ENCODE assay signal across 8 cellular contexts in genomic region chr12:24562761-24563392, GRCh38.
A peak's percentile ranks its signal among the peaks of the same experiment; 100 is the strongest.
DNase-seq lines count a peak whose midpoint lies in the region; ATAC-seq, FAIRE-seq and TF ChIP-seq lines count a peak whose summit lies in the region.

No MANE protein-coding gene starts in this region.

- 3% methylated on average over 28 of the region's 55 CpGs for WGBS in HepG2 (ENCODE audit: low lambda C conversion rate)
- 0 to 2% (median 0%) methylated on average over 45 to 55 of the region's 55 CpGs for WGBS in stomach, 5 donors

- H3K36me3 Mint-ChIP-seq in activated CD4-positive, alpha-beta T cell treated with anti-CD3 and anti-CD28 coated beads, Interleukin-2, amount 10 ng/mL, durations not matched to agents 7 days and 5 days (ENCODE audit: low read depth): no peaks in the 10 kb centered on the region

- TF ChIP-seq CTCF in colonic mucosa (IDR thresholded peaks at IDR 0.05) (no peak), HepG2 (CRISPR knock-in tag; IDR thresholded peaks at IDR 0.05) (no peak), stomach (IDR thresholded peaks at IDR 0.05) (no peak)

- no peak for TF ChIP-seq POLR2A in HepG2 (IDR thresholded peaks at IDR 0.05; ENCODE audit: insufficient read depth in 1 of 2, low read depth in 2 of 2, low read length in 2 of 2)
- TF ChIP-seq POLR2A in stomach (IDR thresholded peaks at IDR 0.05): no peak

- no peaks in the 10 kb centered on the region for H4K20me1 ChIP-seq in HepG2 (ENCODE audit: insufficient read depth, low read length)

- peak overlapping the region; percentile 95 for H3K4me2 ChIP-seq in HepG2 (ENCODE audit: low read depth, low read length)

- in situ Hi-C loops in HepG2 (cut with HindIII; ENCODE audit: extremely low pct_ligation_motif_present, low pct_unique_long_range_greater_than_20kb): loop anchor here (25.0 kb wide), 1 partner anchor 551 kb away; no protein-coding TSS in a partner anchor

- H2AFZ ChIP-seq in HepG2 (ENCODE audit: low read length): no peak overlapping the region

- no peak overlapping the region for H3K27ac ChIP-seq in colonic mucosa
- H3K27ac ChIP-seq in HepG2 (ENCODE audit: extremely low read length, insufficient read depth, low read length): no peak overlapping the region
- peak overlapping the region; percentile 14 to 92 (median 78) for H3K27ac ChIP-seq in stomach

- H3K27me3 Mint-ChIP-seq in activated CD4-positive, alpha-beta T cell treated with anti-CD3 and anti-CD28 coated beads, Interleukin-2, amount 10 ng/mL, durations not matched to agents 7 days and 5 days: peaks cover 63% of the 10 kb centered on the region

- TF ChIP-seq RAD21 in HepG2 (CRISPR knock-in tag; IDR thresholded peaks at IDR 0.05): no peak

- H3K9ac ChIP-seq in colonic mucosa (ENCODE audit: low read depth in 2 of 2, low read length in 2 of 2): peak overlapping the region; percentile 10 to 67
- no peak overlapping the region for H3K9ac ChIP-seq in HepG2 (ENCODE audit: insufficient read depth, low read depth, low read length)

- ATAC-seq in HepG2 (peak; percentile 74), HG02938 (IDR thresholded peaks at IDR 0.05; ENCODE audit: unreplicated experiment) (no peak)

- no peak overlapping the region for H3K27ac Mint-ChIP-seq in activated CD4-positive, alpha-beta T cell treated with anti-CD3 and anti-CD28 coated beads, Interleukin-2, amount 10 ng/mL, durations not matched to agents 7 days and 5 days

- H3K9me3 Mint-ChIP-seq in activated CD4-positive, alpha-beta T cell treated with anti-CD3 and anti-CD28 coated beads, Interleukin-2, amount 10 ng/mL, durations not matched to agents 7 days and 5 days: no peaks in the 10 kb centered on the region

- intact Hi-C loops in colonic mucosa (cut with DNase I): no loop called here
- intact Hi-C loops in HepG2 (cut with micrococcal nuclease; ENCODE audit: unreplicated experiment): no loop called here
- intact Hi-C loops in stomach (cut with DNase I; ENCODE audit: low total_unique reads): no loop called here

- FAIRE-seq in HepG2 (lab: Jason Lieb, UNC): no peak

- H3K79me2 ChIP-seq in HepG2 (ENCODE audit: insufficient read depth, low read length): no peaks in the 10 kb centered on the region

- H3K9me3 ChIP-seq in colonic mucosa (no peaks in the 10 kb centered on the region), HepG2 (ENCODE audit: low read length) (no peaks in the 10 kb centered on the region), stomach (no peaks in the 10 kb centered on the region)

- BruUV-seq in HepG2 (replicated peaks; lab: Mats Ljungman, UMichigan): no TSS peak

- H3K36me3 ChIP-seq in colonic mucosa (no peaks in the 10 kb centered on the region), HepG2 (replicated peaks in 1 of 2; ENCODE audit: control insufficient read depth in 1 of 2, insufficient read depth in 2 of 2, low read length in 2 of 2) (no peaks in the 10 kb centered on the region), stomach (no peaks in the 10 kb centered on the region)

- TF ChIP-seq EP300 in HepG2 (IDR thresholded peaks at IDR 0.05; ENCODE audit: low read depth in 2 of 2, low read length in 2 of 2) (no peak), HepG2 (CRISPR knock-in tag; IDR thresholded peaks at IDR 0.05; ENCODE audit: borderline replicate concordance) (no peak), stomach (IDR thresholded peaks at IDR 0.05) (no peak)

- CTCF ChIA-PET in activated CD4-positive, alpha-beta T cell treated with anti-CD3 and anti-CD28 coated beads, Interleukin-2, amount 10 ng/mL, durations not matched to agents 7 days and 5 days (lab: Charles Lee): no interaction called here
- CTCF ChIA-PET in HepG2 (lab: Yijun Ruan, JAX; ENCODE audit: low intra/inter-chr PET ratio, low total read pairs): no interaction called here

- H3K4me1 ChIP-seq in colonic mucosa (no peaks in the 10 kb centered on the region), HepG2 (ENCODE audit: insufficient read depth, low read length) (peaks cover 23% of the 10 kb centered on the region), stomach (peaks cover 0 to 33% (median 25%) of the 10 kb centered on the region in 4 donors)

- peaks cover 10% of the 10 kb centered on the region for H3K4me1 Mint-ChIP-seq in activated CD4-positive, alpha-beta T cell treated with anti-CD3 and anti-CD28 coated beads, Interleukin-2, amount 10 ng/mL, durations not matched to agents 7 days and 5 days

- peaks cover 24% of the 10 kb centered on the region for H3K27me3 ChIP-seq in colonic mucosa
- H3K27me3 ChIP-seq in HepG2 (ENCODE audit: control insufficient read depth in 1 of 2, insufficient read depth in 2 of 2, low read length in 2 of 2): peaks cover 2 to 44% of the 10 kb centered on the region in 2 experiments
- peaks cover 0 to 22% (median 8%) of the 10 kb centered on the region in 3 donors for H3K27me3 ChIP-seq in stomach

- no peak for DNase-seq in activated CD4-positive, alpha-beta T cell treated with anti-CD3 and anti-CD28 coated beads, Interleukin-2, amount 10 ng/mL, durations not matched to agents 7 days and 5 days
- no peak for DNase-seq in activated CD4-positive, alpha-beta T cell treated with anti-CD3 and anti-CD28 coated beads, Interleukin-2, amount 50 U/mL, for 4 hours
- DNase-seq in NCI-H69 (lab: John Stamatoyannopoulos, UW) (peak; percentile 73), colonic mucosa (no peak), HepG2 (ENCODE audit: low spot score) (no peak), stomach (no peak), DMS79 (lab: John Stamatoyannopoulos, UW) (no peak)

- peak overlapping the region; percentile 33 for H3K4me3 ChIP-seq in colonic mucosa
- peak overlapping the region; percentile 46 to 63 (median 61) for H3K4me3 ChIP-seq in HepG2 (replicated peaks in 1 of 3; ENCODE audit: insufficient read depth in 1 of 3, low read depth in 2 of 3, low read length in 3 of 3)
- H3K4me3 ChIP-seq in stomach: peak overlapping the region; percentile 80 to 90 (median 90)

- POLR2A ChIA-PET in activated CD4-positive, alpha-beta T cell treated with anti-CD3 and anti-CD28 coated beads, Interleukin-2, amount 10 ng/mL, durations not matched to agents 7 days and 5 days (lab: Charles Lee): no interaction called here
- POLR2A ChIA-PET in HepG2 (lab: Yijun Ruan, JAX): no interaction called here

- H3K4me3 Mint-ChIP-seq in activated CD4-positive, alpha-beta T cell treated with anti-CD3 and anti-CD28 coated beads, Interleukin-2, amount 10 ng/mL, durations not matched to agents 7 days and 5 days: peak overlapping the region; percentile 73

TF ChIP-seq in HepG2, 621 proteins besides CTCF, POLR2A, EP300 and RAD21:
- TF ChIP-seq ASH2L (IDR thresholded peaks at IDR 0.05; ENCODE audit: insufficient read length, low read depth, low read length) (peak; percentile 10), ZNF225 (CRISPR knock-in tag; IDR thresholded peaks at IDR 0.05) (no peak), PATZ1 (CRISPR knock-in tag; IDR thresholded peaks at IDR 0.05) (0 out of 2 replicates have a peak, but pooled peaks have one; percentile 23), ZNF800 (CRISPR knock-in tag; IDR thresholded peaks at IDR 0.05) (peak; percentile 87), CEBPB (IDR thresholded peaks at IDR 0.05; ENCODE audit: borderline replicate concordance, low read depth, low read length) (no peak)
TF ChIP-seq in HepG2: peak in this region for 3.

Comparison
In these comparisons a context has a peak if more than half of its experiments do, and no peak if none do; other contexts are left out.
1. H3K27ac ChIP-seq: peak in stomach (5 of 5); none in colonic mucosa (single experiment) and HepG2 (single experiment).
2. H3K4me3 ChIP-seq: peak in every context shown above with its lines; median percentile 90 in stomach; 61 in HepG2; 33 in colonic mucosa.